10 cellular contexts compared by ENCODE assay signal in the genomic region with DNA sequence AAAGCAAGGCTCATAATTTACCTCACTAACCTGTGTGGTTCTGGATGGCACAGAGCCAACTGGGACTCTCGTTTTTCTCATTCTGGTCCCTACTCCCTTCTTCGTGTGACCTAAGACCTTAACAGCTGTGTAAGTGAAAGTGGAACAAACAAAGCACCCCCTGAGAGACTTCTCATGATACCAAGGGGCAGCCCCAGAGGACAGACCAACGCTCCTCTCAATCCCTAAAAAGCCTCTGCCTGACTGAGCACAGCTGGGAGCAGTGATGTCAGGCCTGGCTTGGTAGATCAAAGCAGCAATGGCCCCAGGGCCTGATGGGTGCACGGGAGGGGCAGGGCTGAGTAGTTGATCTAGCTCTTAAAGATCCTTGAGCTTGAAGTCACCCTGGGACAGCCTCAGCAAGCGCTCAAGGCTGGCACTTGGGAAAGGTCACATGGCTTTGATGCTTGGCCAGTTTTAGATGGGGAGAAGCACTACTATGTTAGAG. TPM values are rescaled to one million over a fixed set of nuclear protein-coding genes. Genes with fewer than 3 reads are reported as not detected.
DNase-seq lines count a peak whose midpoint lies in the region; TF ChIP-seq lines count a peak whose summit lies in the region.
"Had no signal": no experiment of that assay in that cellular context is flagged by ENCODE, and none has a peak within 500 bp of the region (broad histone marks: within the 10 kb centered on the region; RNA-seq: fewer than 3 reads in every experiment).

No MANE protein-coding gene starts in this region.

- no peaks in the 10 kb centered on the region for H3K36me3 Mint-ChIP-seq in osteocyte (ENCODE audit: unreplicated experiment)

- no peak overlapping the region for H3K4me3 ChIP-seq in foreskin fibroblast (ENCODE audit: low read depth in 1 of 2, low read length in 2 of 2)
- H3K4me3 ChIP-seq: SJSA1 had no signal

- CTCF ChIA-PET in HEK293T (lab: Yijun Ruan, JAX): interaction anchor here (0.8 kb wide), 1 partner anchor 126 kb away, joined by 4 read pairs; no protein-coding TSS in a partner anchor

- H3K4me1 Mint-ChIP-seq in osteocyte (ENCODE audit: unreplicated experiment): peaks cover 38% of the 10 kb centered on the region

- POLR2A ChIA-PET in HEK293T (lab: Yijun Ruan, JAX): interaction anchor here (1.3 kb wide), 1 partner anchor 10 kb away, joined by 4 read pairs; no protein-coding TSS in a partner anchor

- no peaks in the 10 kb centered on the region for H3K27me3 Mint-ChIP-seq in osteocyte (ENCODE audit: unreplicated experiment)

- no peaks in the 10 kb centered on the region for H3K9me3 Mint-ChIP-seq in osteocyte (ENCODE audit: unreplicated experiment)

- H3K4me3 Mint-ChIP-seq in osteocyte (ENCODE audit: unreplicated experiment): no peak overlapping the region

- H3K27ac Mint-ChIP-seq in osteocyte (ENCODE audit: unreplicated experiment): peak overlapping the region; percentile 67
- H3K27ac Mint-ChIP-seq: progenitor cell of endocrine pancreas had no signal

- TF ChIP-seq CTCF in osteocyte (IDR thresholded peaks at IDR 0.05) (no peak), foreskin fibroblast (IDR thresholded peaks at IDR 0.05; ENCODE audit: low read depth, low read length) (no peak)

- DNase-seq in NCI-H1417 (lab: John Stamatoyannopoulos, UW): peak in 2 of 3 experiments; percentile 23 to 72
- no peak for DNase-seq in NCI-H1417 treated with DMSO at 0.1 percent for 48 hours (lab: John Stamatoyannopoulos, UW)
- DNase-seq in HEK293T (ENCODE audit: extremely low spot score): no peak
- peak; percentile 83 for DNase-seq in NCI-H69 (lab: John Stamatoyannopoulos, UW)
- no peak for DNase-seq in osteocyte (ENCODE audit: extremely low spot score, unreplicated experiment)
- DNase-seq in NCI-H128 (lab: John Stamatoyannopoulos, UW; ENCODE audit: unreplicated experiment): no peak
- DNase-seq in RKO (ENCODE audit: low spot score): no peak
- no peak for DNase-seq in foreskin fibroblast

TF ChIP-seq in HEK293T, 16 proteins besides CTCF, POLR2A, EP300 and RAD21:
- TF ChIP-seq L3MBTL2 (conservative IDR thresholded peaks at IDR 0.05) (no peak), LEF1 (IDR thresholded peaks at IDR 0.05; ENCODE audit: borderline replicate concordance) (peak; percentile 42; the same call in 1 of the 2 replicates)
TF ChIP-seq in HEK293T: peak in this region for 1.

RNA-seq across cellular contexts. Expression of gene TGM2, which starts 16.2 kb away (rescaled TPM):
- total RNA-seq in osteocyte: 29.2 and 32.7 TPM in 2 replicates

Comparison
In these comparisons a context has a peak if more than half of its experiments do, and no peak if none do; other contexts are left out.
1. DNase-seq: peak in NCI-H1417 (2 of 3) and NCI-H69 (single experiment); none in NCI-H1417 treated with DMSO at 0.1 percent for 48 hours (single experiment), HEK293T (single experiment), osteocyte (single experiment), NCI-H128 (single experiment), RKO (single experiment) and foreskin fibroblast (0 of 2).